In genomic region chr22:43811777-43812148, GRCh38 we compare ENCODE assay signal across 8 cellular contexts. TPM values are rescaled to one million over a fixed set of nuclear protein-coding genes. Genes with fewer than 3 reads are reported as not detected.
A peak's percentile ranks its signal among the peaks of the same experiment; 100 is the strongest.
DNase-seq lines count a peak whose midpoint lies in the region; ATAC-seq and TF ChIP-seq lines count a peak whose summit lies in the region.

No MANE protein-coding gene starts in this region.

- H3K27ac ChIP-seq in foreskin keratinocyte (peak overlapping the region; percentile 79), rectal smooth muscle tissue (ENCODE audit: low read depth, low read length) (peak overlapping the region; percentile 61)

- H3K36me3 ChIP-seq in rectal smooth muscle tissue (ENCODE audit: control insufficient read depth, insufficient read depth, low read length), result no peaks in the 10 kb centered on the region

- peak; percentile 11 for ATAC-seq in HG03045 (IDR thresholded peaks at IDR 0.05; ENCODE audit: unreplicated experiment)
- peak; percentile 5; the same call in 1 of the 2 replicates for ATAC-seq in WTC11
- ATAC-seq in foreskin keratinocyte, result peak; percentile 69

- H3K27me3 ChIP-seq in foreskin keratinocyte, result no peaks in the 10 kb centered on the region
- no peaks in the 10 kb centered on the region for H3K27me3 ChIP-seq in rectal smooth muscle tissue (ENCODE audit: control insufficient read depth, insufficient read depth, low read length)

- H3K9ac ChIP-seq in rectal smooth muscle tissue (ENCODE audit: low read length), result peak overlapping the region; percentile 3

- H3K4me1 Mint-ChIP-seq in WTC11, result peaks cover 21% of the 10 kb centered on the region

- no peaks in the 10 kb centered on the region for H3K9me3 Mint-ChIP-seq in WTC11

- DNase-seq in GM04503 (ENCODE audit: low read depth) (peak; percentile 20), WTC11 (ENCODE audit: low spot score) (no peak), foreskin keratinocyte (peak; percentile 22 to 50), HuH-7.5 (ENCODE audit: low spot score) (no peak), NCI-H146 (lab: John Stamatoyannopoulos, UW) (no peak), GM19240 (ENCODE audit: insufficient read length, low spot score) (no peak)

- CTCF ChIA-PET in WTC11 (lab: Charles Lee), result interaction anchor here (0.8 to 1.8 kb wide), 7 partner anchors 15 to 624 kb away, joined by 3 to 8 read pairs (median 3); partner anchors contain the start of gene TTLL12

- no peaks in the 10 kb centered on the region for H3K36me3 Mint-ChIP-seq in WTC11

- peak overlapping the region; percentile 51 for H3K27ac Mint-ChIP-seq in WTC11

- TF ChIP-seq CTCF in WTC11 (IDR thresholded peaks at IDR 0.05), result no peak
- TF ChIP-seq CTCF in foreskin keratinocyte (conservative IDR thresholded peaks at IDR 0.05), result no peak

- H3K4me1 ChIP-seq in foreskin keratinocyte (no peaks in the 10 kb centered on the region), rectal smooth muscle tissue (ENCODE audit: control insufficient read depth, insufficient read depth, low read length) (peaks cover 4% of the 10 kb centered on the region)

- peak overlapping the region; percentile 69 for H3K4me3 ChIP-seq in rectal smooth muscle tissue (ENCODE audit: low read length)

- peak overlapping the region; percentile 82 for H3K4me3 Mint-ChIP-seq in WTC11

- no peaks in the 10 kb centered on the region; the same call in 1 of the 2 replicates for H3K27me3 Mint-ChIP-seq in WTC11 (ENCODE audit: low read depth)

- POLR2A ChIA-PET in WTC11 (lab: Charles Lee), result interaction anchor here (1.4 kb wide), 1 partner anchor 56 kb away, joined by 3 read pairs; no protein-coding TSS in a partner anchor

TF ChIP-seq in WTC11, 78 proteins besides CTCF, POLR2A, EP300 and RAD21:
- TF ChIP-seq NR2C2 (CRISPR knock-in tag; IDR thresholded peaks at IDR 0.05) (0 out of 2 replicates have a peak, but pooled peaks have one; percentile 11), ZNF317 (CRISPR knock-in tag; IDR thresholded peaks at IDR 0.05; ENCODE audit: borderline replicate concordance, low read depth) (no peak)
TF ChIP-seq in WTC11: peak in this region for 1.

RNA-seq across cellular contexts. Expression of gene EFCAB6, which starts 0.3 kb away (rescaled TPM):
- total RNA-seq in WTC11 (2021) (0.25 to 0.94 TPM (median 0.41 TPM) in 3 replicates), foreskin keratinocyte (0.24 and 0.35 TPM in 2 replicates)
- 0.09 and 0.13 TPM in 2 replicates for polyA plus RNA-seq in foreskin keratinocyte

RNA-seq across cellular contexts. Expression of gene SULT4A1, which starts 50.5 kb away (rescaled TPM):
- total RNA-seq in WTC11 (2021) (12.5 to 13.0 TPM (median 12.6 TPM) in 3 replicates), foreskin keratinocyte (not detected in 2 replicates)
- polyA plus RNA-seq in foreskin keratinocyte, result 0.04 TPM in 1 of 2 replicates, not detected in the other

Comparison
In these comparisons a context has a peak if more than half of its experiments do, and no peak if none do; other contexts are left out.
1. DNase-seq: peak in GM04503 (single experiment) and foreskin keratinocyte (2 of 2); none in WTC11 (single experiment), HuH-7.5 (single experiment), NCI-H146 (single experiment) and GM19240 (single experiment).
2. ATAC-seq: peak in every context shown above with its lines; median percentile 69 in foreskin keratinocyte; 11 in HG03045; 5 in WTC11.
3. RNA of gene SULT4A1, which starts 50.5 kb away (total RNA-seq): 12.5 to 13.0 TPM in WTC11; not detected in foreskin keratinocyte; every median in the first group is over 10 times any median in the second.